ENCODE assay signal across 17 cellular contexts in genomic region chr5:72937517-72938061, GRCh38. TPM values are rescaled to one million over a fixed set of nuclear protein-coding genes. Genes with fewer than 3 reads are reported as not detected.
DNase-seq lines count a peak whose midpoint lies in the region; ATAC-seq, FAIRE-seq and TF ChIP-seq lines count a peak whose summit lies in the region.
"Had no signal": no experiment of that assay in that cellular context is flagged by ENCODE, and none has a peak within 500 bp of the region (broad histone marks: within the 10 kb centered on the region; RNA-seq: fewer than 3 reads in every experiment).

No MANE protein-coding gene starts in this region.

- H3K36me3 ChIP-seq in bronchial epithelial cell (ENCODE audit: control insufficient read depth, insufficient read depth, low read length): no peaks in the 10 kb centered on the region
- no peaks in the 10 kb centered on the region for H3K36me3 ChIP-seq in lung (ENCODE audit: control insufficient read depth in 2 of 2, insufficient read depth in 2 of 2, low read length in 2 of 2)
- H3K36me3 ChIP-seq in upper lobe of right lung: no peaks in the 10 kb centered on the region
- no peaks in the 10 kb centered on the region for H3K36me3 ChIP-seq in HAP-1 (replicated peaks)
- no peaks in the 10 kb centered on the region for H3K36me3 ChIP-seq in MG63

- 50 to 76% methylated on average over 3 of the region's 3 CpGs for WGBS in lung, 2 donors

- H3K4me3 ChIP-seq in bronchial epithelial cell (ENCODE audit: low read depth, low read length): no peak overlapping the region
- H3K4me3 ChIP-seq in lung: no peak overlapping the region
- no peak overlapping the region for H3K4me3 ChIP-seq in upper lobe of right lung
- no peak overlapping the region for H3K4me3 ChIP-seq in HAP-1
- no peak overlapping the region for H3K4me3 ChIP-seq in MG63
- H3K4me3 ChIP-seq: body of pancreas had no signal

- TF ChIP-seq CTCF in bronchial epithelial cell (IDR thresholded peaks at IDR 0.05; ENCODE audit: insufficient read depth, low read length, severe bottlenecking) (no peak), lung (IDR thresholded peaks at IDR 0.05; ENCODE audit: control extremely low read depth, extremely low read depth) (no peak), upper lobe of right lung (IDR thresholded peaks at IDR 0.05) (no peak)

- no peak overlapping the region for H3K27ac ChIP-seq in lung (ENCODE audit: low read depth in 1 of 2, low read length in 1 of 2)
- H3K27ac ChIP-seq in upper lobe of right lung: peak overlapping the region; percentile 58

- ATAC-seq in lung (ENCODE audit: insufficient read depth, low FRiP score) (peak; percentile 11), upper lobe of right lung (peak; percentile 54)
- ATAC-seq: activated CD8-positive, alpha-beta memory T cell treated with anti-CD3 and anti-CD28 coated beads, Interleukin-2, amount 10 ng/mL, durations not matched to agents 7 days and 5 days had no signal

- H3K9me3 ChIP-seq in lung (ENCODE audit: control insufficient read depth in 2 of 2, insufficient read depth in 1 of 2, low read length in 1 of 2) (no peaks in the 10 kb centered on the region), upper lobe of right lung (no peaks in the 10 kb centered on the region), HAP-1 (no peaks in the 10 kb centered on the region), MG63 (no peaks in the 10 kb centered on the region)
- H3K9me3 ChIP-seq: body of pancreas had no signal

- no peak for FAIRE-seq in bronchial epithelial cell (lab: Jason Lieb, UNC)

- peaks cover 0 to 3% of the 10 kb centered on the region in 2 donors for H3K4me1 ChIP-seq in lung (ENCODE audit: control insufficient read depth in 2 of 2, insufficient read depth in 2 of 2, low read length in 2 of 2)
- H3K4me1 ChIP-seq in upper lobe of right lung: peaks cover 25% of the 10 kb centered on the region
- no peaks in the 10 kb centered on the region for H3K4me1 ChIP-seq in HAP-1

- in situ Hi-C loops in HAP-1 (cut with MboI; ENCODE audit: low sequenced_read_pairs): loop anchor here (25.0 kb wide), 1 partner anchor 275 kb away; no protein-coding TSS in a partner anchor

- DNase-seq in SIG-M5 treated with dmso at 0.1 percent for 504 hours (lab: John Stamatoyannopoulos, UW; ENCODE audit: unreplicated experiment) (peak; percentile 66), SIG-M5 (lab: John Stamatoyannopoulos, UW) (no peak), bronchial epithelial cell (ENCODE audit: low read depth) (peak; percentile 26), lung (ENCODE audit: low spot score) (no peak), upper lobe of right lung (no peak), HAP-1 (ENCODE audit: low spot score in 2 of 2) (no peak), cerebellum (ENCODE audit: low spot score) (no peak), MG63 (no peak)
- DNase-seq: 8988T; activated B cell treated with CpG ODN at 0.5 μM for 24 hours; activated CD8-positive, alpha-beta memory T cell treated with anti-CD3 and anti-CD28 coated beads, Interleukin-2, amount 10 ng/mL, durations not matched to agents 7 days and 5 days; body of pancreas; CD4-positive, CD25-positive, alpha-beta regulatory T cell; DMS79 treated with DMSO at 0.1 percent for 48 hours; NCI-H1436; NCI-H2227 treated with DMSO at 0.1 percent for 48 hours; SW 1271 had no signal

- intact Hi-C loops in upper lobe of right lung (cut with DNase I): no loop called here

- no peaks in the 10 kb centered on the region for H3K27me3 ChIP-seq in bronchial epithelial cell (ENCODE audit: control insufficient read depth, insufficient read depth, low read length)
- H3K27me3 ChIP-seq in lung (ENCODE audit: control insufficient read depth, insufficient read depth): no peaks in the 10 kb centered on the region
- no peaks in the 10 kb centered on the region for H3K27me3 ChIP-seq in upper lobe of right lung
- H3K27me3 ChIP-seq in HAP-1 (ENCODE audit: low read depth): no peaks in the 10 kb centered on the region
- no peaks in the 10 kb centered on the region; the same call in 1 of the 2 replicates for H3K27me3 ChIP-seq in MG63
- H3K27me3 ChIP-seq: body of pancreas had no signal

RNA-seq across cellular contexts. Expression of gene FCHO2, which starts 18.3 kb away (rescaled TPM):
- total RNA-seq in bronchial epithelial cell (10.5 and 20.2 TPM in 2 replicates), lung (10 to 100 TPM; 48.9 to 60.9 TPM), upper lobe of right lung (83.9 TPM), cerebellum (49.9 TPM)
- 10 to 100 TPM; 20.7 to 28.4 TPM for polyA plus RNA-seq in lung
- 4.2 and 4.4 TPM in 2 replicates for total RNA-seq in MG63 (2014; rRNA removed; shearing (Covaris generic); ENCODE audit: low replicate concordance)

Comparison
In these comparisons a context has a peak if more than half of its experiments do, and no peak if none do; other contexts are left out.
1. DNase-seq: peak in SIG-M5 treated with dmso at 0.1 percent for 504 hours (single experiment) and bronchial epithelial cell (single experiment); none in SIG-M5 (single experiment), lung (single experiment), upper lobe of right lung (single experiment), HAP-1 (0 of 2), cerebellum (single experiment) and MG63 (single experiment).